ENCODE assay signal across 1 cellular context in the genomic region with DNA sequence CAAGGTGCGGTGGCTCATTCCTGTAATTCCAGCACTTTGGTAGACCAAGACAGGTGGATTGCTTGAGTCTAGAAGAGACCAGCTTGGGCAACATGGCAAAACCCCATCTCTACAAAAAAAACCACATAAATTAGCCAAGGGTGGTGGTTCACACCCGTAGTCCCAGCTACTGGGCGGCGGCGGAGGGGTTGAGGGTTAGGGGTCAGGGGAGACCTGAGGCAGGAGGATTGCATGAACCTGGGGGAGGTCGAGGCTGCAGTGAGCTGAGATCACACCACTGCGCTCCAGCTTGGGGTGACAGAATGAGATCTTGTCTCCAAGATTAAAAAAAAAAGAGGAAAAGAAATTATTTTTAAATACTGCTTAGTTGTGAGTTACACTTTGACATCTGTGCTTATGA.
TF ChIP-seq lines count a peak whose summit lies in the region.

No MANE protein-coding gene starts in this region.

TF ChIP-seq in IMR-90, 13 proteins besides CTCF, POLR2A, EP300 and RAD21:
- TF ChIP-seq CHD1 (IDR thresholded peaks at IDR 0.05; ENCODE audit: low read depth, low read length) (no peak), MAZ (IDR thresholded peaks at IDR 0.05; ENCODE audit: borderline replicate concordance, low read depth, low read length) (no peak), SMC3 (IDR thresholded peaks at IDR 0.05; ENCODE audit: low read depth, low read length) (no peak), BHLHE40 (IDR thresholded peaks at IDR 0.05; ENCODE audit: low read depth, low read length) (no peak), MXI1 (IDR thresholded peaks at IDR 0.05; ENCODE audit: borderline replicate concordance, low read depth, low read length) (no peak), RFX5 (IDR thresholded peaks at IDR 0.05; ENCODE audit: low read depth, low read length) (no peak), CEBPB (IDR thresholded peaks at IDR 0.05; ENCODE audit: low read depth, low read length) (no peak), NFE2L2 (IDR thresholded peaks at IDR 0.05; ENCODE audit: low read depth, low read length) (no peak), RCOR1 (IDR thresholded peaks at IDR 0.05; ENCODE audit: insufficient replicate concordance, low read length) (no peak), MAFK (IDR thresholded peaks at IDR 0.05; ENCODE audit: low read depth, low read length) (no peak)
- TF ChIP-seq, protein P1, sequence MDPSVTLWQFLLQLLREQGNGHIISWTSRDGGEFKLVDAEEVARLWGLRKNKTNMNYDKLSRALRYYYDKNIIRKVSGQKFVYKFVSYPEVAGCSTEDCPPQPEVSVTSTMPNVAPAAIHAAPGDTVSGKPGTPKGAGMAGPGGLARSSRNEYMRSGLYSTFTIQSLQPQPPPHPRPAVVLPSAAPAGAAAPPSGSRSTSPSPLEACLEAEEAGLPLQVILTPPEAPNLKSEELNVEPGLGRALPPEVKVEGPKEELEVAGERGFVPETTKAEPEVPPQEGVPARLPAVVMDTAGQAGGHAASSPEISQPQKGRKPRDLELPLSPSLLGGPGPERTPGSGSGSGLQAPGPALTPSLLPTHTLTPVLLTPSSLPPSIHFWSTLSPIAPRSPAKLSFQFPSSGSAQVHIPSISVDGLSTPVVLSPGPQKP (IDR thresholded peaks at IDR 0.05; ENCODE audit: borderline replicate concordance, low read depth, low read length) = no peak
- TF ChIP-seq, protein P2, sequence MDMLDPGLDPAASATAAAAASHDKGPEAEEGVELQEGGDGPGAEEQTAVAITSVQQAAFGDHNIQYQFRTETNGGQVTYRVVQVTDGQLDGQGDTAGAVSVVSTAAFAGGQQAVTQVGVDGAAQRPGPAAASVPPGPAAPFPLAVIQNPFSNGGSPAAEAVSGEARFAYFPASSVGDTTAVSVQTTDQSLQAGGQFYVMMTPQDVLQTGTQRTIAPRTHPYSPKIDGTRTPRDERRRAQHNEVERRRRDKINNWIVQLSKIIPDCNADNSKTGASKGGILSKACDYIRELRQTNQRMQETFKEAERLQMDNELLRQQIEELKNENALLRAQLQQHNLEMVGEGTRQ (IDR thresholded peaks at IDR 0.05; ENCODE audit: low read depth, low read length) = no peak
